In the genomic region with DNA sequence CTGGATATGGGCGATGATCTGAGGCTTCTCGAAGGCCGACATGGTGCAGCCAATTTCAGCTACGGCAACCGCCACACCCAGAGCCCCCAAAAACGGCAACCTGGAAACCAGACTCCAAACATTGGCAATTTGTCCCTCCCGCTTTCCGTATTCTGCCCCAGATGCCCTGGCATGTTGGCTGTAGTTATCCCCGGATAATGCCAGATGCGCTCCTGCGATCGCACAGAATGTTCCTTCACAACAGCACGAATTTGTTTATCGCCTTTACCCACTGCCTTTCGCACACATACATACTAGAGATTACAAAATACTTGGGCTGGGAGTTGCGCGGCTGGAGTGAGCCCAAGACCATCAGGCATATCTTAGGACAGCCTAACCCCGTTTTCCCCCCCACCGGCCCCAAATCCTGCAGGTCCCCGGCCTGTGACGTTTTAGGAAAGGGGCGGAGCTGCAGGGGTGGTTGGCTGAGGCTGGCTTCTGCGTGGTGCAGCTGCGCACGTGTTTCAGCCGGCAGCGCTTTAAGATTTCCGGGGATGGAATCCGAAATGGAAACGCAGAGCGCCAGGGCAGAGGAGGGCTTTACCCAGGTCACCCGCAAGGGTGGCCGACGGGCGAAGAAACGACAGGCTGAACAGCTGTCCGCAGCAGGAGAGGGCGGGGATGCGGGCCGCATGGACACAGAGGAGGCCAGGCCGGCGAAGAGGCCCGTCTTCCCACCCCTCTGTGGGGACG, we compare ENCODE assay signal across 8 cellular contexts. TPM values are rescaled to one million over a fixed set of nuclear protein-coding genes. Genes with fewer than 3 reads are reported as not detected.
A peak's percentile ranks its signal among the peaks of the same experiment; 100 is the strongest.
DNase-seq lines count a peak whose midpoint lies in the region; ATAC-seq and TF ChIP-seq lines count a peak whose summit lies in the region.

TSS of gene PNO1 (plus strand) at position 487 of the 732 bp plus-strand sequence. CDS start at position 534, 47 bp downstream.

- H3K27ac Mint-ChIP-seq in activated T-cell treated with anti-CD3 and anti-CD28 coated beads, Interleukin-2, amount 50 U/mL, for 24 hours: peak within 1 kb of the TSS; percentile 100

- peak; percentile 98 for DNase-seq in DMS153 treated with DMSO at 0.1 percent for 48 hours (lab: John Stamatoyannopoulos, UW; ENCODE audit: unreplicated experiment)
- DNase-seq in KBM-7: peak; percentile 97
- DNase-seq in activated T-cell treated with anti-CD3 and anti-CD28 coated beads, Interleukin-2, amount 50 U/mL, for 24 hours: peak; percentile 98
- peak; percentile 98 to 99 for DNase-seq in erythroblast (lab: John Stamatoyannopoulos, UW)
- peak; percentile 98 for DNase-seq in stimulated activated CD8-positive, alpha-beta memory T cell treated with anti-CD3 and anti-CD28 coated beads, Interleukin-4, amount 100 ng/mL, for 48 hours

- H3K36me3 ChIP-seq in mucosa of rectum (ENCODE audit: control insufficient read depth in 2 of 2, insufficient read depth in 2 of 2, low read length in 2 of 2): peaks cover 11 to 19% of the 10 kb centered on the region in 2 donors

- H3K4me3 Mint-ChIP-seq in activated T-cell treated with anti-CD3 and anti-CD28 coated beads, Interleukin-2, amount 50 U/mL, for 24 hours: peak within 1 kb of the TSS; percentile 99

- H3K9me3 Mint-ChIP-seq in activated T-cell treated with anti-CD3 and anti-CD28 coated beads, Interleukin-2, amount 50 U/mL, for 24 hours: no peaks in the 10 kb centered on the region

- peak; percentile 65 for TF ChIP-seq POLR2A in erythroblast (IDR thresholded peaks at IDR 0.05; ENCODE audit: low read length)

- peak within 1 kb of the TSS; percentile 99 to 100 for H3K4me3 ChIP-seq in mucosa of rectum (ENCODE audit: low read length in 2 of 2)

- H3K27ac ChIP-seq in mucosa of rectum (ENCODE audit: low read depth in 2 of 2, low read length in 2 of 2): peak within 1 kb of the TSS; percentile 93 to 96

- H3K9ac ChIP-seq in mucosa of rectum (ENCODE audit: low read depth in 1 of 2, low read length in 2 of 2): peak within 1 kb of the TSS; percentile 82 to 91

- peaks cover 15 to 20% of the 10 kb centered on the region in 2 donors for H3K4me1 ChIP-seq in mucosa of rectum (ENCODE audit: control insufficient read depth in 2 of 2, insufficient read depth in 2 of 2, low read length in 2 of 2)

- in situ Hi-C loops in KBM-7 (cut with MboI; ENCODE audit: low pct_unique_long_range_greater_than_20kb, low sequenced_read_pairs): no loop called here

- no peaks in the 10 kb centered on the region for H3K9me3 ChIP-seq in mucosa of rectum (ENCODE audit: control insufficient read depth in 2 of 2, low read length in 2 of 2)

- no peaks in the 10 kb centered on the region for H3K27me3 Mint-ChIP-seq in activated T-cell treated with anti-CD3 and anti-CD28 coated beads, Interleukin-2, amount 50 U/mL, for 24 hours

- peaks cover 81% of the 10 kb centered on the region for H3K36me3 Mint-ChIP-seq in activated T-cell treated with anti-CD3 and anti-CD28 coated beads, Interleukin-2, amount 50 U/mL, for 24 hours (ENCODE audit: low read depth)

- H3K27me3 ChIP-seq in mucosa of rectum (ENCODE audit: control insufficient read depth in 2 of 2, insufficient read depth in 2 of 2, low read length in 2 of 2): no peaks in the 10 kb centered on the region

- peaks cover 52% of the 10 kb centered on the region for H3K4me1 Mint-ChIP-seq in activated T-cell treated with anti-CD3 and anti-CD28 coated beads, Interleukin-2, amount 50 U/mL, for 24 hours (ENCODE audit: low read depth)

- ATAC-seq in GM21717 (IDR thresholded peaks at IDR 0.05; ENCODE audit: unreplicated experiment): peak; percentile 86

TF ChIP-seq in PFSK-1, 5 proteins besides CTCF, POLR2A, EP300 and RAD21:
- TF ChIP-seq TAF1 (IDR thresholded peaks at IDR 0.05; ENCODE audit: borderline replicate concordance, insufficient read depth, low read length) (0 out of 2 replicates have a peak, but pooled peaks have one; percentile 6), POLR2AphosphoS5 (IDR thresholded peaks at IDR 0.05; ENCODE audit: low read depth, low read length) (peak; percentile 40; the same call in 1 of the 2 replicates), FOXP2 (optimal IDR thresholded peaks at IDR 0.05; ENCODE audit: borderline replicate concordance, extremely low read depth, extremely low read length, insufficient read depth) (no peak), SIN3A (IDR thresholded peaks at IDR 0.05; ENCODE audit: borderline replicate concordance, insufficient read depth, low read length) (peak; percentile 98), REST (IDR thresholded peaks at IDR 0.05; ENCODE audit: insufficient read depth in 1 of 2, low read depth in 2 of 2, low read length in 2 of 2) (peak in 1 of 2 experiments; percentile 3; a peak in 1 of 4 replicates)

RNA-seq across cellular contexts. Expression of gene PNO1, which starts in this region (rescaled TPM):
- 57.7 TPM for polyA plus RNA-seq in PFSK-1 (2012; ENCODE audit: insufficient read length, low read depth)

Comparison
In these comparisons a context has a peak if more than half of its experiments do, and no peak if none do; other contexts are left out.
1. Peak in every context shown above with its lines: DNase-seq, ATAC-seq, H3K4me3 ChIP-seq and H3K27ac ChIP-seq.